14 cellular contexts compared by ENCODE assay signal in genomic region chr19:34416021-34416545, GRCh38.
"Had no signal": no experiment of that assay in that cellular context is flagged by ENCODE, and none has a peak within 500 bp of the region (broad histone marks: within the 10 kb centered on the region; RNA-seq: fewer than 3 reads in every experiment).

No MANE protein-coding gene starts in this region.

- H3K36me3 ChIP-seq: neutrophil had no signal

- H3K36me3 Mint-ChIP-seq: activated naive CD8-positive, alpha-beta T cell had no signal

- H3K4me2 ChIP-seq: smooth muscle cell had no signal

- H3K27me3 ChIP-seq: heart left ventricle, neutrophil, right atrium auricular region, tibial nerve had no signal

- H3K4me1 ChIP-seq: heart left ventricle, right atrium auricular region, tibial nerve had no signal

- H3K27me3 Mint-ChIP-seq: activated naive CD8-positive, alpha-beta T cell; naive thymus-derived CD4-positive, alpha-beta T cell; stimulated activated memory B cell treated with anti-CD40 and anti-IgM and Interleukin-4, amounts not matched to agents 10 μg/mL and 1 μg/mL and 100 μg/mL, for 72 hours had no signal

- H3K9me3 ChIP-seq: heart left ventricle, neutrophil, right atrium auricular region, tibial nerve had no signal

- H3K9me3 Mint-ChIP-seq: activated T-cell treated with anti-CD3 and anti-CD28 coated beads, Interleukin-2, amount 50 U/mL, for 4 hours; naive thymus-derived CD4-positive, alpha-beta T cell; stimulated activated memory B cell treated with anti-CD40 and anti-IgM and Interleukin-4, amounts not matched to agents 10 μg/mL and 1 μg/mL and 100 μg/mL, for 72 hours had no signal

- H3K4me3 Mint-ChIP-seq: activated naive CD8-positive, alpha-beta T cell; activated T-cell treated with anti-CD3 and anti-CD28 coated beads, Interleukin-2, amount 50 U/mL, for 4 hours; mesothelial cell of epicardium; naive thymus-derived CD4-positive, alpha-beta T cell; stimulated activated memory B cell treated with anti-CD40 and anti-IgM and Interleukin-4, amounts not matched to agents 10 μg/mL and 1 μg/mL and 100 μg/mL, for 72 hours had no signal

- H3K4me1 Mint-ChIP-seq: mesothelial cell of epicardium; stimulated activated memory B cell treated with anti-CD40 and anti-IgM and Interleukin-4, amounts not matched to agents 10 μg/mL and 1 μg/mL and 100 μg/mL, for 72 hours had no signal

- DNase-seq: activated CD4-positive, alpha-beta T cell treated with anti-CD3 and anti-CD28 coated beads, Interleukin-2, amount 50 U/mL, for 4 hours; activated gamma-delta T cell; activated T-cell treated with anti-CD3 and anti-CD28 coated beads, Interleukin-2, amount 50 U/mL, for 4 hours; aorta; foreskin melanocyte; heart left ventricle; naive thymus-derived CD4-positive, alpha-beta T cell had no signal

- H3K27ac ChIP-seq: heart left ventricle, neutrophil, right atrium auricular region, tibial nerve had no signal

- ATAC-seq: activated T-cell treated with anti-CD3 and anti-CD28 coated beads, Interleukin-2, amount 50 U/mL, for 4 hours; heart left ventricle; naive thymus-derived CD4-positive, alpha-beta T cell; stimulated activated memory B cell treated with anti-CD40 and anti-IgM and Interleukin-4, amounts not matched to agents 10 μg/mL and 1 μg/mL and 100 μg/mL, for 72 hours had no signal

- H3K27ac Mint-ChIP-seq: activated naive CD8-positive, alpha-beta T cell; mesothelial cell of epicardium; stimulated activated memory B cell treated with anti-CD40 and anti-IgM and Interleukin-4, amounts not matched to agents 10 μg/mL and 1 μg/mL and 100 μg/mL, for 72 hours had no signal

- H3K4me3 ChIP-seq: heart left ventricle, right atrium auricular region, smooth muscle cell, tibial nerve had no signal
